19 cellular contexts compared by ENCODE assay signal in the genomic region with DNA sequence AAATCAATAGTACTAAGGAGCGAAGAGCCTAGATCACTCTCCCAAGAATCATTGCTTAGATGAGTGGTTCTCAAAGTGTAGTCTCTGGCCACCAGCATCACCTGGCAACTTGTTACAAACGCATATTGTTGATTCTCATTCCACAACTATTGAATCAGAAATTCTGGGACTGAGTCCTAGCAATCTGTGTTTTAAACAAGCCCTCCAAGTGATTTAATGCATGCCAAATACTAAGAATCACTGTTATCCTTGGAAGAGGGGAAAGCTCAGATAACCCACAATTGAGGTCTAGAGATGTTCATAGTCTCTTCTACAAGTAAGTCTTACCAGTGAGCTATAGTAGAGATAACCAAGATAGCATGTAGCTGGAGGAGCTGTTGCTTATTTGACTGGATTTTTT.
DNase-seq lines count a peak whose midpoint lies in the region; ATAC-seq and TF ChIP-seq lines count a peak whose summit lies in the region.
"Had no signal": no experiment of that assay in that cellular context is flagged by ENCODE, and none has a peak within 500 bp of the region (broad histone marks: within the 10 kb centered on the region; RNA-seq: fewer than 3 reads in every experiment).

No MANE protein-coding gene starts in this region.

- WGBS in heart left ventricle, 4 donors: 70 to 85% (median 77%) methylated on average over 2 of the region's 2 CpGs
- 3 to 9% methylated on average over 2 of the region's 2 CpGs for WGBS in aorta, 2 donors

- H3K4me1 ChIP-seq in heart left ventricle (peaks cover 0 to 13% (median 0%) of the 10 kb centered on the region in 12 donors), aorta (ENCODE audit: control insufficient read depth in 1 of 2, insufficient read depth in 2 of 2, low read length in 2 of 2) (peaks cover 9 to 12% of the 10 kb centered on the region in 2 donors)
- H3K4me1 ChIP-seq: HAP-1, suprapubic skin had no signal

- H3K27ac ChIP-seq in heart left ventricle (peak overlapping the region in 1 of 12 donors; percentile 47), aorta (ENCODE audit: low read depth in 1 of 2, low read length in 2 of 2) (peak overlapping the region in 1 of 2 donors; percentile 67)
- H3K27ac ChIP-seq: suprapubic skin, VCaP had no signal

- DNase-seq in heart left ventricle (no peak), Right ventricle myocardium superior (no peak), NCI-H69 (lab: John Stamatoyannopoulos, UW) (peak; percentile 33), fibroblast of mammary gland (ENCODE audit: low read depth) (peak; percentile 67), aorta (no peak), posterior cingulate gyrus (no peak)
- DNase-seq: 8988T; activated naive CD4-positive, alpha-beta T cell treated with Interleukin-2 at 50 U/mL for 16 hours; CD4-positive, CD25-positive, alpha-beta regulatory T cell; naive thymus-derived CD8-positive, alpha-beta T cell; NCI-H1048; NCI-H2081 treated with DMSO at 0.1 percent for 48 hours; SHP77 had no signal

- no peaks in the 10 kb centered on the region for H3K9me3 ChIP-seq in heart left ventricle
- no peaks in the 10 kb centered on the region for H3K9me3 ChIP-seq in aorta (ENCODE audit: control insufficient read depth, low read length)
- H3K9me3 ChIP-seq: HAP-1, suprapubic skin had no signal

- intact Hi-C loops in heart left ventricle (cut with DNase I) (no loop called here), Right ventricle myocardium superior (cut with DNase I) (no loop called here), aorta (cut with DNase I) (no loop called here), posterior cingulate gyrus (cut with DNase I) (no loop called here)

- H3K27me3 ChIP-seq in heart left ventricle (no peaks in the 10 kb centered on the region), aorta (ENCODE audit: control insufficient read depth in 1 of 2, insufficient read depth in 2 of 2, low read length in 1 of 2) (no peaks in the 10 kb centered on the region)
- H3K27me3 ChIP-seq: suprapubic skin had no signal

- no peak overlapping the region for H3K4me3 ChIP-seq in heart left ventricle
- H3K4me3 ChIP-seq in fibroblast of mammary gland (ENCODE audit: control insufficient read depth, low read depth, low read length): no peak overlapping the region
- H3K4me3 ChIP-seq in aorta (ENCODE audit: low read length in 2 of 2): no peak overlapping the region
- H3K4me3 ChIP-seq: HAP-1, K562, suprapubic skin had no signal

- H3K36me3 ChIP-seq in heart left ventricle (no peaks in the 10 kb centered on the region), aorta (ENCODE audit: control insufficient read depth in 1 of 2, insufficient read depth in 2 of 2, low read length in 1 of 2) (no peaks in the 10 kb centered on the region)
- H3K36me3 ChIP-seq: HAP-1, suprapubic skin had no signal

- ATAC-seq in heart left ventricle (peak in 3 of 4 donors; percentile 67 to 73 (median 67)), Right ventricle myocardium superior (ENCODE audit: poor library complexity) (no peak), aorta (ENCODE audit: low FRiP score) (peak; percentile 30), HG03095 (IDR thresholded peaks at IDR 0.05; ENCODE audit: unreplicated experiment) (no peak), GM21619 (IDR thresholded peaks at IDR 0.05; ENCODE audit: unreplicated experiment) (no peak)
- ATAC-seq: K562; naive thymus-derived CD8-positive, alpha-beta T cell had no signal

- no peak for TF ChIP-seq CTCF in heart left ventricle (IDR thresholded peaks at IDR 0.05)
- no peak for TF ChIP-seq CTCF in fibroblast of mammary gland (conservative IDR thresholded peaks at IDR 0.05; ENCODE audit: control insufficient read depth, insufficient read depth, low read depth, low read length)

- no peak for TF ChIP-seq POLR2A in heart left ventricle (IDR thresholded peaks at IDR 0.05)

Comparison
In these comparisons a context has a peak if more than half of its experiments do, and no peak if none do; other contexts are left out.
1. ATAC-seq: peak in heart left ventricle (3 of 4) and aorta (single experiment); none in Right ventricle myocardium superior (single experiment), HG03095 (single experiment) and GM21619 (single experiment).
2. DNase-seq: peak in NCI-H69 (single experiment) and fibroblast of mammary gland (single experiment); none in heart left ventricle (0 of 5), Right ventricle myocardium superior (single experiment), aorta (0 of 2) and posterior cingulate gyrus (0 of 10).